20 cellular contexts compared by ENCODE assay signal in the genomic region with DNA sequence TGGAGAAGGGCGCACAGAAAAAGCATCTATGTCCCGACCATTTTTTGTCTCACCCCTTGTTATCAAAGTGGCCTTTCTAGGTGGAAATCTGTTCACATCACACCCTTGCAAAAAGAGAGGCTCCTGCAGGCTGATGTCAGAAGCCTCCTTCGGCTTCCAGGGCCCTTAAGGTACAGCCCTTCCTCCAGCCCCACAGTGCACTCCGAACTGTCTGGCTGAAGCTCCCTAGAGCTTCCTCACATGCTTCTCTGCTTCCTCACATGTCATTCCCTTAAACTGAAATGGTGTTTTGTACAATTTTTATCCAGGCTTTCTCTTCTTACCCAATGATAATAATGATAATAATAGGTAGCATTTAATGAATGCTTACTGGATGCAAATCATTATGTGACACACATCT.
DNase-seq lines count a peak whose midpoint lies in the region; ATAC-seq and TF ChIP-seq lines count a peak whose summit lies in the region.
"Had no signal": no experiment of that assay in that cellular context is flagged by ENCODE, and none has a peak within 500 bp of the region (broad histone marks: within the 10 kb centered on the region; RNA-seq: fewer than 3 reads in every experiment).

No MANE protein-coding gene starts in this region.

- 58% methylated on average over 4 of the region's 4 CpGs for WGBS in right cardiac atrium

- DNase-seq in cardiac muscle cell (ENCODE audit: low read depth in 1 of 2, low spot score in 1 of 2): no peak
- no peak for DNase-seq in right cardiac atrium
- peak; percentile 35 for DNase-seq in fibroblast of villous mesenchyme (ENCODE audit: low read depth)
- DNase-seq in uterus: no peak
- DNase-seq in activated naive CD4-positive, alpha-beta T cell treated with Interleukin-2 at 50 U/mL for 16 hours: no peak
- DNase-seq in hypothalamus (lab: John Stamatoyannopoulos, UW): no peak
- DNase-seq: CD4-positive, alpha-beta T cell; CD8-positive, alpha-beta memory T cell; DMS 273 treated with DMSO at 0.1 percent for 48 hours; DMS79; EL; GDM1; H7; HCEC 1CT had no signal

- H3K27me3 ChIP-seq in cardiac muscle cell (no peaks in the 10 kb centered on the region), right cardiac atrium (ENCODE audit: control insufficient read depth, insufficient read depth) (no peaks in the 10 kb centered on the region), neutrophil (no peaks in the 10 kb centered on the region), uterus (no peaks in the 10 kb centered on the region)
- H3K27me3 ChIP-seq: BLaER1 had no signal

- no peaks in the 10 kb centered on the region for H3K36me3 ChIP-seq in cardiac muscle cell
- H3K36me3 ChIP-seq in neutrophil: no peaks in the 10 kb centered on the region
- H3K36me3 ChIP-seq in uterus: no peaks in the 10 kb centered on the region
- H3K36me3 ChIP-seq: BLaER1 had no signal

- H3K4me3 ChIP-seq in cardiac muscle cell (no peak overlapping the region), right cardiac atrium (ENCODE audit: low read length) (no peak overlapping the region), fibroblast of villous mesenchyme (ENCODE audit: low read depth, low read length) (no peak overlapping the region), neutrophil (ENCODE audit: low read depth in 1 of 2, low read length in 1 of 2) (no peak overlapping the region), uterus (no peak overlapping the region)
- H3K4me3 ChIP-seq: BLaER1, GM12878 had no signal

- H3K27ac ChIP-seq in cardiac muscle cell (peak overlapping the region; percentile 36), right cardiac atrium (ENCODE audit: low read length) (no peak overlapping the region), neutrophil (peak overlapping the region; percentile 78), uterus (peak overlapping the region; percentile 19 to 46)
- H3K27ac ChIP-seq: 22Rv1, BLaER1, C4-2B had no signal

- no peaks in the 10 kb centered on the region for H3K9me3 ChIP-seq in cardiac muscle cell (ENCODE audit: low read depth)
- no peaks in the 10 kb centered on the region for H3K9me3 ChIP-seq in right cardiac atrium (ENCODE audit: control insufficient read depth, low read length)
- H3K9me3 ChIP-seq in neutrophil: no peaks in the 10 kb centered on the region
- no peaks in the 10 kb centered on the region for H3K9me3 ChIP-seq in uterus
- H3K9me3 ChIP-seq: BLaER1 had no signal

- intact Hi-C loops in right cardiac atrium (cut with DNase I): no loop called here
- intact Hi-C loops in uterus (cut with DNase I; ENCODE audit: low total_unique reads): no loop called here

- ATAC-seq in right cardiac atrium (no peak), HG02763 (IDR thresholded peaks at IDR 0.05; ENCODE audit: unreplicated experiment) (no peak)
- ATAC-seq: GM12878 had no signal

- no peak for TF ChIP-seq POLR2A in uterus (IDR thresholded peaks at IDR 0.05)

- TF ChIP-seq CTCF in cardiac muscle cell (IDR thresholded peaks at IDR 0.05; ENCODE audit: low read depth, low read length): no peak
- TF ChIP-seq CTCF in fibroblast of villous mesenchyme (IDR thresholded peaks at IDR 0.05; ENCODE audit: insufficient read depth, low read depth, low read length): no peak
- no peak for TF ChIP-seq CTCF in neutrophil (IDR thresholded peaks at IDR 0.05)
- TF ChIP-seq CTCF in uterus (IDR thresholded peaks at IDR 0.05): no peak

- H3K4me1 ChIP-seq in cardiac muscle cell (ENCODE audit: low read depth) (peaks cover 42% of the 10 kb centered on the region), right cardiac atrium (ENCODE audit: control insufficient read depth, insufficient read depth, low read length) (no peaks in the 10 kb centered on the region), neutrophil (ENCODE audit: control insufficient read depth in 1 of 2, insufficient read depth in 1 of 2, low read depth in 1 of 2, low read length in 1 of 2) (peaks cover 56 to 58% of the 10 kb centered on the region in 2 experiments), uterus (no peaks in the 10 kb centered on the region)
- H3K4me1 ChIP-seq: BLaER1 had no signal
